Comparison of ENCODE assay signal across 12 cellular contexts in genomic region chr6:12049165-12049564, GRCh38. TPM values are rescaled to one million over a fixed set of nuclear protein-coding genes. Genes with fewer than 3 reads are reported as not detected.
DNase-seq lines count a peak whose midpoint lies in the region; ATAC-seq lines count a peak whose summit lies in the region.
"Had no signal": no experiment of that assay in that cellular context is flagged by ENCODE, and none has a peak within 500 bp of the region (broad histone marks: within the 10 kb centered on the region; RNA-seq: fewer than 3 reads in every experiment).

No MANE protein-coding gene starts in this region.

- peaks cover 0 to 3% (median 0%) of the 10 kb centered on the region in 11 donors for H3K9me3 Mint-ChIP-seq in naive thymus-derived CD4-positive, alpha-beta T cell
- H3K9me3 Mint-ChIP-seq: nephron had no signal

- H3K27ac Mint-ChIP-seq in naive thymus-derived CD4-positive, alpha-beta T cell, result peak overlapping the region; percentile 3 to 93 (median 73)
- H3K27ac Mint-ChIP-seq: nephron had no signal

- H3K4me1 ChIP-seq in naive thymus-derived CD4-positive, alpha-beta T cell (ENCODE audit: control insufficient read depth in 2 of 2, insufficient read depth in 2 of 2, low read length in 2 of 2), result peaks cover 10 to 23% of the 10 kb centered on the region in 2 donors

- H3K4me3 ChIP-seq in naive thymus-derived CD4-positive, alpha-beta T cell (ENCODE audit: low read length), result no peak overlapping the region

- H3K36me3 Mint-ChIP-seq in naive thymus-derived CD4-positive, alpha-beta T cell, result peaks cover 0 to 30% (median 10%) of the 10 kb centered on the region in 5 donors

- ATAC-seq in GM18858 (IDR thresholded peaks at IDR 0.05; ENCODE audit: unreplicated experiment) (peak; percentile 33), GM21367 (IDR thresholded peaks at IDR 0.05; ENCODE audit: unreplicated experiment) (peak; percentile 31), HG03460 (IDR thresholded peaks at IDR 0.05; ENCODE audit: unreplicated experiment) (peak; percentile 40)
- no peak for ATAC-seq in naive thymus-derived CD4-positive, alpha-beta T cell
- ATAC-seq: HCT116 had no signal

- no peak overlapping the region for H3K27ac ChIP-seq in naive thymus-derived CD4-positive, alpha-beta T cell (ENCODE audit: low read depth, low read length)

- H3K4me1 Mint-ChIP-seq in naive thymus-derived CD4-positive, alpha-beta T cell, result peaks cover 41 to 83% (median 76%) of the 10 kb centered on the region in 7 donors

- no peaks in the 10 kb centered on the region for H3K36me3 ChIP-seq in naive thymus-derived CD4-positive, alpha-beta T cell (ENCODE audit: control insufficient read depth in 2 of 3, insufficient read depth in 3 of 3, low read length in 3 of 3)

- intact Hi-C loops in naive thymus-derived CD4-positive, alpha-beta T cell (cut with micrococcal nuclease), result no loop called here

- no peaks in the 10 kb centered on the region for H3K27me3 Mint-ChIP-seq in naive thymus-derived CD4-positive, alpha-beta T cell

- CTCF ChIA-PET in naive thymus-derived CD4-positive, alpha-beta T cell (lab: Charles Lee), result interaction anchor here (0.9 kb wide), 1 partner anchor 39 kb away, joined by 5 read pairs; no protein-coding TSS in a partner anchor

- POLR2A ChIA-PET in naive thymus-derived CD4-positive, alpha-beta T cell (lab: Charles Lee), result interaction anchor here (1.1 kb wide), 1 partner anchor 326 kb away, joined by 4 read pairs; no protein-coding TSS in a partner anchor

- peak overlapping the region in 1 of 10 donors; percentile 36 for H3K4me3 Mint-ChIP-seq in naive thymus-derived CD4-positive, alpha-beta T cell
- H3K4me3 Mint-ChIP-seq: nephron had no signal

- H3K9me3 ChIP-seq in naive thymus-derived CD4-positive, alpha-beta T cell (ENCODE audit: control insufficient read depth in 2 of 3, low read length in 3 of 3), result no peaks in the 10 kb centered on the region

- H3K27me3 ChIP-seq in naive thymus-derived CD4-positive, alpha-beta T cell (ENCODE audit: control insufficient read depth in 2 of 2, insufficient read depth in 2 of 2, low read length in 2 of 2), result no peaks in the 10 kb centered on the region

- no peak for DNase-seq in naive thymus-derived CD4-positive, alpha-beta T cell
- DNase-seq in NCI-H2227 treated with DMSO at 0.1 percent for 48 hours (lab: John Stamatoyannopoulos, UW), result no peak
- no peak for DNase-seq in stimulated activated CD4-positive, alpha-beta T cell treated with anti-CD3 and anti-CD28 coated beads, Interleukin-4, amount 100 ng/mL, for 1 hour
- no peak for DNase-seq in NCI-H1694 (lab: John Stamatoyannopoulos, UW)
- DNase-seq: effector CD8-positive, alpha-beta T cell; EL; stimulated activated CD4-positive, alpha-beta T cell treated with anti-CD3 and anti-CD28 coated beads, Interleukin-2, amount 100 ng/mL, for 24 hours had no signal

RNA-seq across cellular contexts. Expression of gene HIVEP1, which starts 37.1 kb away (rescaled TPM):
- total RNA-seq in naive thymus-derived CD4-positive, alpha-beta T cell, result 10 to 100 TPM; 29.2 to 86.1 (median 38.2) TPM
- 10 to 100 TPM; 13.2 to 16.6 TPM for polyA plus RNA-seq in naive thymus-derived CD4-positive, alpha-beta T cell
